ENCODE assay signal across 8 cellular contexts in genomic region chr11:75347781-75348613, GRCh38. TPM values are rescaled to one million over a fixed set of nuclear protein-coding genes. Genes with fewer than 3 reads are reported as not detected.
DNase-seq lines count a peak whose midpoint lies in the region; ATAC-seq, FAIRE-seq and TF ChIP-seq lines count a peak whose summit lies in the region.

No MANE protein-coding gene starts in this region.

- no peak for FAIRE-seq in frontal cortex (lab: Jason Lieb, UNC)

- H3K9me3 ChIP-seq in HAP-1 (no peaks in the 10 kb centered on the region), body of pancreas (no peaks in the 10 kb centered on the region)

- DNase-seq in HAP-1 (ENCODE audit: low spot score in 2 of 2) (peak; percentile 59 to 73), body of pancreas (peak in 2 of 4 donors; percentile 32 to 38), memory B cell (ENCODE audit: low spot score in 2 of 2) (no peak), RKO (ENCODE audit: low spot score) (no peak), frontal cortex (ENCODE audit: low spot score in 2 of 2) (no peak), ACHN (no peak)
- DNase-seq in activated T-helper 1 cell treated with anti-CD3 and anti-CD28 coated beads, Interleukin-12 subunit alpha, Interleukin-12 subunit beta, Interleukin-2, Interleukin-4 antibody, amounts not matched to agents 30 ng/mL and 10 ng/mL and 1 ng/mL, durations not matched to agents 14 hours and 24 hours and 36 hours (ENCODE audit: low spot score) = no peak

- H3K27ac Mint-ChIP-seq in memory B cell = peak overlapping the region; percentile 0
- no peak overlapping the region for H3K27ac Mint-ChIP-seq in activated T-helper 1 cell treated with anti-CD3 and anti-CD28 coated beads, Interleukin-12 subunit alpha, Interleukin-12 subunit beta, Interleukin-2, Interleukin-4 antibody, amounts not matched to agents 30 ng/mL and 10 ng/mL and 1 ng/mL, durations not matched to agents 14 hours and 24 hours and 36 hours

- H3K4me3 ChIP-seq in ACC112 (ENCODE audit: low read depth, low read length) (no peak overlapping the region; the same call in 1 of the 2 replicates), HAP-1 (no peak overlapping the region), body of pancreas (no peak overlapping the region)

- no peaks in the 10 kb centered on the region for H3K36me3 Mint-ChIP-seq in memory B cell
- no peaks in the 10 kb centered on the region for H3K36me3 Mint-ChIP-seq in activated T-helper 1 cell treated with anti-CD3 and anti-CD28 coated beads, Interleukin-12 subunit alpha, Interleukin-12 subunit beta, Interleukin-2, Interleukin-4 antibody, amounts not matched to agents 30 ng/mL and 10 ng/mL and 1 ng/mL, durations not matched to agents 14 hours and 24 hours and 36 hours (ENCODE audit: low read depth)

- no peak overlapping the region for H2AFZ ChIP-seq in ACC112 (ENCODE audit: low read length, unreplicated experiment)

- no peak for ATAC-seq in body of pancreas
- ATAC-seq in memory B cell (ENCODE audit: low read depth) = no peak

- H3K27me3 Mint-ChIP-seq in memory B cell = no peaks in the 10 kb centered on the region
- no peaks in the 10 kb centered on the region for H3K27me3 Mint-ChIP-seq in activated T-helper 1 cell treated with anti-CD3 and anti-CD28 coated beads, Interleukin-12 subunit alpha, Interleukin-12 subunit beta, Interleukin-2, Interleukin-4 antibody, amounts not matched to agents 30 ng/mL and 10 ng/mL and 1 ng/mL, durations not matched to agents 14 hours and 24 hours and 36 hours (ENCODE audit: insufficient read depth)

- H3K27me3 ChIP-seq in ACC112 (ENCODE audit: insufficient read depth, low read length) (no peaks in the 10 kb centered on the region), HAP-1 (ENCODE audit: low read depth) (no peaks in the 10 kb centered on the region), body of pancreas (no peaks in the 10 kb centered on the region)

- H3K79me2 ChIP-seq in ACC112 (ENCODE audit: control insufficient read depth, insufficient read depth, low read length, unreplicated experiment) = no peaks in the 10 kb centered on the region

- peak overlapping the region; percentile 65 for H3K27ac ChIP-seq in ACC112 (ENCODE audit: low read depth, low read length)
- peak overlapping the region in 3 of 4 donors; percentile 5 to 54 (median 37) for H3K27ac ChIP-seq in body of pancreas

- H3K4me1 Mint-ChIP-seq in memory B cell = peaks cover 32% of the 10 kb centered on the region
- H3K4me1 Mint-ChIP-seq in activated T-helper 1 cell treated with anti-CD3 and anti-CD28 coated beads, Interleukin-12 subunit alpha, Interleukin-12 subunit beta, Interleukin-2, Interleukin-4 antibody, amounts not matched to agents 30 ng/mL and 10 ng/mL and 1 ng/mL, durations not matched to agents 14 hours and 24 hours and 36 hours (ENCODE audit: low read depth) = peaks cover 73% of the 10 kb centered on the region

- H3K36me3 ChIP-seq in ACC112 (ENCODE audit: insufficient read depth, low read length) = no peaks in the 10 kb centered on the region
- no peaks in the 10 kb centered on the region for H3K36me3 ChIP-seq in HAP-1 (replicated peaks)
- no peaks in the 10 kb centered on the region for H3K36me3 ChIP-seq in body of pancreas (replicated peaks in 1 of 2; ENCODE audit: insufficient read depth in 1 of 2, low read depth in 2 of 2)

- WGBS in body of pancreas, 2 donors = 47 to 61% methylated on average over 8 of the region's 8 CpGs

- intact Hi-C loops in body of pancreas (cut with DNase I) = no loop called here
- intact Hi-C loops in activated T-helper 1 cell treated with anti-CD3 and anti-CD28 coated beads, Interleukin-12 subunit alpha, Interleukin-12 subunit beta, Interleukin-2, Interleukin-4 antibody, amounts not matched to agents 30 ng/mL and 10 ng/mL and 1 ng/mL, durations not matched to agents 14 hours and 24 hours and 36 hours (cut with micrococcal nuclease) = no loop called here

- H3K4me3 Mint-ChIP-seq in memory B cell = no peak overlapping the region
- no peak overlapping the region for H3K4me3 Mint-ChIP-seq in activated T-helper 1 cell treated with anti-CD3 and anti-CD28 coated beads, Interleukin-12 subunit alpha, Interleukin-12 subunit beta, Interleukin-2, Interleukin-4 antibody, amounts not matched to agents 30 ng/mL and 10 ng/mL and 1 ng/mL, durations not matched to agents 14 hours and 24 hours and 36 hours

- H3K4me1 ChIP-seq in ACC112 (ENCODE audit: control insufficient read depth, insufficient read depth, low read length, unreplicated experiment) (peaks cover 54% of the 10 kb centered on the region), HAP-1 (peaks cover 20% of the 10 kb centered on the region), body of pancreas (peaks cover 80% of the 10 kb centered on the region)

- in situ Hi-C loops in HAP-1 (cut with MboI; ENCODE audit: low sequenced_read_pairs) = no loop called here
- in situ Hi-C loops in ACHN (cut with HindIII; ENCODE audit: low pct_ligation_motif_present, low pct_unique_long_range_greater_than_20kb, low sequenced_read_pairs) = no loop called here

- no peaks in the 10 kb centered on the region for H3K9me3 Mint-ChIP-seq in memory B cell
- H3K9me3 Mint-ChIP-seq in activated T-helper 1 cell treated with anti-CD3 and anti-CD28 coated beads, Interleukin-12 subunit alpha, Interleukin-12 subunit beta, Interleukin-2, Interleukin-4 antibody, amounts not matched to agents 30 ng/mL and 10 ng/mL and 1 ng/mL, durations not matched to agents 14 hours and 24 hours and 36 hours = no peaks in the 10 kb centered on the region

- no peak for TF ChIP-seq CTCF in body of pancreas (IDR thresholded peaks at IDR 0.05)

- TF ChIP-seq POLR2A in body of pancreas (IDR thresholded peaks at IDR 0.05) = no peak

RNA-seq across cellular contexts. Expression of gene ARRB1, which starts 3.5 kb away (rescaled TPM):
- total RNA-seq in body of pancreas (10 to 100 TPM; 41.0 to 54.1 TPM), frontal cortex (60.3 TPM)
- total RNA-seq in activated T-helper 1 cell treated with anti-CD3 and anti-CD28 coated beads, Interleukin-12 subunit alpha, Interleukin-12 subunit beta, Interleukin-2, Interleukin-4 antibody, amounts not matched to agents 30 ng/mL and 10 ng/mL and 1 ng/mL, durations not matched to agents 14 hours and 24 hours and 36 hours = 15.3 and 16.0 TPM in 2 replicates

RNA-seq across cellular contexts. Expression of gene RPS3, which starts 51.3 kb away (rescaled TPM):
- 1,000 to 10,000 TPM in 1 of 2 donors, 100 to 1,000 TPM in 1; 921 to 1,114 TPM for total RNA-seq in body of pancreas
- total RNA-seq in activated T-helper 1 cell treated with anti-CD3 and anti-CD28 coated beads, Interleukin-12 subunit alpha, Interleukin-12 subunit beta, Interleukin-2, Interleukin-4 antibody, amounts not matched to agents 30 ng/mL and 10 ng/mL and 1 ng/mL, durations not matched to agents 14 hours and 24 hours and 36 hours = 2,822 and 2,924 TPM in 2 replicates
- total RNA-seq in frontal cortex = 1,354 TPM

Comparison
In these comparisons a context has a peak if more than half of its experiments do, and no peak if none do; other contexts are left out.
1. DNase-seq: peak in HAP-1 (2 of 2); none in memory B cell (0 of 2), activated T-helper 1 cell treated with anti-CD3 and anti-CD28 coated beads, Interleukin-12 subunit alpha, Interleukin-12 subunit beta, Interleukin-2, Interleukin-4 antibody, amounts not matched to agents 30 ng/mL and 10 ng/mL and 1 ng/mL, durations not matched to agents 14 hours and 24 hours and 36 hours (single experiment), RKO (single experiment), frontal cortex (0 of 2) and ACHN (single experiment).